Comparison of ENCODE assay signal across 11 cellular contexts in genomic region chr11:62603771-62604170, GRCh38. TPM values are rescaled to one million over a fixed set of nuclear protein-coding genes. Genes with fewer than 3 reads are reported as not detected.
DNase-seq lines count a peak whose midpoint lies in the region; ATAC-seq and TF ChIP-seq lines count a peak whose summit lies in the region.
"Had no signal": no experiment of that assay in that cellular context is flagged by ENCODE, and none has a peak within 500 bp of the region (broad histone marks: within the 10 kb centered on the region; RNA-seq: fewer than 3 reads in every experiment).

No MANE protein-coding gene starts in this region.

- POLR2A ChIA-PET in RWPE1 (lab: Yijun Ruan, JAX; ENCODE audit: low non-redundant PET), result no interaction called here

- no peak overlapping the region for H3K4me3 ChIP-seq in tibial artery

- intact Hi-C loops in tibial artery (cut with DNase I; ENCODE audit: low total_unique reads), result no loop called here

- peaks cover 7 to 36% (median 27%) of the 10 kb centered on the region in 4 donors for H3K4me1 ChIP-seq in tibial artery

- TF ChIP-seq CTCF in RWPE1 (conservative IDR thresholded peaks at IDR 0.05; ENCODE audit: low read depth), result no peak
- TF ChIP-seq CTCF in glutamatergic neuron (IDR thresholded peaks at IDR 0.05; ENCODE audit: partially characterized antibody, unreplicated experiment), result no peak
- no peak for TF ChIP-seq CTCF in tibial artery (IDR thresholded peaks at IDR 0.05)

- H3K4me3 Mint-ChIP-seq in activated naive CD4-positive, alpha-beta T cell treated with anti-CD3 and anti-CD28 coated beads, Interleukin-2, amount 50 U/mL, for 24 hours, result peak overlapping the region; percentile 73
- peak overlapping the region; percentile 86 for H3K4me3 Mint-ChIP-seq in glutamatergic neuron (ENCODE audit: unreplicated experiment)

- peaks cover 24% of the 10 kb centered on the region for H3K36me3 Mint-ChIP-seq in activated naive CD4-positive, alpha-beta T cell treated with anti-CD3 and anti-CD28 coated beads, Interleukin-2, amount 50 U/mL, for 24 hours
- peaks cover 39 to 44% of the 10 kb centered on the region in 2 donors for H3K36me3 Mint-ChIP-seq in activated naive CD4-positive, alpha-beta T cell treated with anti-CD3 and anti-CD28 coated beads, Interleukin-2, amount 50 U/mL, for 72 hours
- H3K36me3 Mint-ChIP-seq in glutamatergic neuron (ENCODE audit: unreplicated experiment), result peaks cover 8% of the 10 kb centered on the region

- no peak for DNase-seq in activated naive CD4-positive, alpha-beta T cell treated with anti-CD3 and anti-CD28 coated beads, Interleukin-2, amount 50 U/mL, for 72 hours (ENCODE audit: low spot score in 2 of 2)
- DNase-seq in RWPE1 (ENCODE audit: low spot score) (no peak), glutamatergic neuron (no peak), tibial artery (no peak), DMS79 (lab: John Stamatoyannopoulos, UW) (no peak), SKM-1 (lab: John Stamatoyannopoulos, UW; ENCODE audit: unreplicated experiment) (no peak)
- DNase-seq: NCI-H1048, NCI-H446 treated with DMSO at 0.1 percent for 48 hours had no signal

- H3K27ac ChIP-seq in RWPE1, result peak overlapping the region; percentile 98
- H3K27ac ChIP-seq in tibial artery, result peak overlapping the region; percentile 98 to 99

- no peaks in the 10 kb centered on the region for H3K9me3 Mint-ChIP-seq in activated naive CD4-positive, alpha-beta T cell treated with anti-CD3 and anti-CD28 coated beads, Interleukin-2, amount 50 U/mL, for 24 hours
- no peaks in the 10 kb centered on the region for H3K9me3 Mint-ChIP-seq in activated naive CD4-positive, alpha-beta T cell treated with anti-CD3 and anti-CD28 coated beads, Interleukin-2, amount 50 U/mL, for 72 hours
- peaks cover 25% of the 10 kb centered on the region for H3K9me3 Mint-ChIP-seq in glutamatergic neuron (ENCODE audit: unreplicated experiment)

- H3K27me3 ChIP-seq in tibial artery, result no peaks in the 10 kb centered on the region

- peaks cover 19 to 51% (median 34%) of the 10 kb centered on the region in 3 donors for H3K36me3 ChIP-seq in tibial artery

- CTCF ChIA-PET in RWPE1 (lab: Yijun Ruan, JAX), result no interaction called here

- H3K4me1 Mint-ChIP-seq in activated naive CD4-positive, alpha-beta T cell treated with anti-CD3 and anti-CD28 coated beads, Interleukin-2, amount 50 U/mL, for 24 hours, result peaks cover 50% of the 10 kb centered on the region
- peaks cover 18% of the 10 kb centered on the region for H3K4me1 Mint-ChIP-seq in glutamatergic neuron (ENCODE audit: low read depth, unreplicated experiment)

- no peaks in the 10 kb centered on the region for H3K27me3 Mint-ChIP-seq in activated naive CD4-positive, alpha-beta T cell treated with anti-CD3 and anti-CD28 coated beads, Interleukin-2, amount 50 U/mL, for 24 hours
- H3K27me3 Mint-ChIP-seq in glutamatergic neuron (ENCODE audit: unreplicated experiment), result peaks cover 25% of the 10 kb centered on the region

- H3K9me3 ChIP-seq in tibial artery, result no peaks in the 10 kb centered on the region

- ATAC-seq in activated naive CD4-positive, alpha-beta T cell treated with anti-CD3 and anti-CD28 coated beads, Interleukin-2, amount 50 U/mL, for 72 hours, result no peak
- ATAC-seq in GM21367 (IDR thresholded peaks at IDR 0.05; ENCODE audit: unreplicated experiment), result no peak
- ATAC-seq: Panc1 had no signal

- H3K27ac Mint-ChIP-seq in activated naive CD4-positive, alpha-beta T cell treated with anti-CD3 and anti-CD28 coated beads, Interleukin-2, amount 50 U/mL, for 24 hours, result peak overlapping the region; percentile 73
- peak overlapping the region in 1 of 2 donors; percentile 22 for H3K27ac Mint-ChIP-seq in activated naive CD4-positive, alpha-beta T cell treated with anti-CD3 and anti-CD28 coated beads, Interleukin-2, amount 50 U/mL, for 72 hours
- peak overlapping the region; percentile 85 for H3K27ac Mint-ChIP-seq in glutamatergic neuron (ENCODE audit: unreplicated experiment)

RNA-seq across cellular contexts. Expression of gene MTA2, which starts 2.1 kb away (rescaled TPM):
- total RNA-seq in activated naive CD4-positive, alpha-beta T cell treated with anti-CD3 and anti-CD28 coated beads, Interleukin-2, amount 50 U/mL, for 72 hours, result 100 to 1,000 TPM; 180 to 259 TPM
- total RNA-seq in glutamatergic neuron (ENCODE audit: unreplicated experiment), result 172 TPM

RNA-seq across cellular contexts. Expression of gene EML3, which starts 8.8 kb away (rescaled TPM):
- 100 to 1,000 TPM; 104 to 141 TPM for total RNA-seq in activated naive CD4-positive, alpha-beta T cell treated with anti-CD3 and anti-CD28 coated beads, Interleukin-2, amount 50 U/mL, for 72 hours
- 26.7 TPM for total RNA-seq in glutamatergic neuron (ENCODE audit: unreplicated experiment)

RNA-seq across cellular contexts. Expression of gene ROM1, which starts 9.3 kb away (rescaled TPM):
- total RNA-seq in activated naive CD4-positive, alpha-beta T cell treated with anti-CD3 and anti-CD28 coated beads, Interleukin-2, amount 50 U/mL, for 72 hours, result 1 to 10 TPM; 1.1 to 1.9 TPM
- 1.3 TPM for total RNA-seq in glutamatergic neuron (ENCODE audit: unreplicated experiment)

RNA-seq across cellular contexts. Expression of gene TUT1, which starts 12.4 kb away (rescaled TPM):
- 10 to 100 TPM; 31.8 to 34.9 TPM for total RNA-seq in activated naive CD4-positive, alpha-beta T cell treated with anti-CD3 and anti-CD28 coated beads, Interleukin-2, amount 50 U/mL, for 72 hours
- 29.7 TPM for total RNA-seq in glutamatergic neuron (ENCODE audit: unreplicated experiment)

RNA-seq across cellular contexts. Expression of gene B3GAT3, which starts 18.0 kb away (rescaled TPM):
- total RNA-seq in activated naive CD4-positive, alpha-beta T cell treated with anti-CD3 and anti-CD28 coated beads, Interleukin-2, amount 50 U/mL, for 72 hours, result 10 to 100 TPM; 69.6 to 79.5 TPM
- total RNA-seq in glutamatergic neuron (ENCODE audit: unreplicated experiment), result 71.6 TPM
